In genomic region chr17:72121164-72122001, GRCh38 we compare ENCODE assay signal across 8 cellular contexts. TPM values are rescaled to one million over a fixed set of nuclear protein-coding genes. Genes with fewer than 3 reads are reported as not detected.
A peak's percentile ranks its signal among the peaks of the same experiment; 100 is the strongest.
DNase-seq lines count a peak whose midpoint lies in the region; ATAC-seq and TF ChIP-seq lines count a peak whose summit lies in the region.

No MANE protein-coding gene starts in this region.

- WGBS in body of pancreas, 2 donors = 0 to 1% methylated on average over 19 to 86 of the region's 88 CpGs

- H3K27ac ChIP-seq in HUES48 (ENCODE audit: low read depth, low read length) (no peak overlapping the region), body of pancreas (peak overlapping the region; percentile 35 to 96 (median 94))

- H3K27me3 ChIP-seq in HUES48 (ENCODE audit: control insufficient read depth, insufficient read depth, low read length) = peaks cover 79% of the 10 kb centered on the region
- no peaks in the 10 kb centered on the region for H3K27me3 ChIP-seq in body of pancreas
- no peaks in the 10 kb centered on the region for H3K27me3 ChIP-seq in HAP-1 (ENCODE audit: low read depth)

- TF ChIP-seq CTCF in AG09309 (IDR thresholded peaks at IDR 0.05; ENCODE audit: control insufficient read depth, insufficient read depth, low read depth, low read length, missing control alignments) (no peak), body of pancreas (IDR thresholded peaks at IDR 0.05) (peak in 1 of 7 experiments; percentile 2)

- H3K4me3 ChIP-seq in AG09309 (ENCODE audit: control insufficient read depth, low read depth, low read length) (peak overlapping the region; percentile 79), HUES48 (ENCODE audit: low read depth, low read length) (peak overlapping the region; percentile 75), body of pancreas (peak overlapping the region; percentile 70 to 79), HAP-1 (no peak overlapping the region)

- H3K4me1 ChIP-seq in HUES48 (ENCODE audit: control insufficient read depth, insufficient read depth, low read length) = peaks cover 62% of the 10 kb centered on the region
- H3K4me1 ChIP-seq in body of pancreas = peaks cover 43% of the 10 kb centered on the region
- no peaks in the 10 kb centered on the region for H3K4me1 ChIP-seq in HAP-1

- intact Hi-C loops in body of pancreas (cut with DNase I) = loop anchor here (10.0 kb wide), 1 partner anchor 413 kb away; no protein-coding TSS in a partner anchor

- H3K9me3 ChIP-seq in HUES48 (ENCODE audit: control insufficient read depth, insufficient read depth, low read length) = no peaks in the 10 kb centered on the region
- no peaks in the 10 kb centered on the region for H3K9me3 ChIP-seq in body of pancreas
- no peaks in the 10 kb centered on the region for H3K9me3 ChIP-seq in HAP-1

- ATAC-seq in body of pancreas = peak; percentile 22

- H3K36me3 ChIP-seq in HUES48 (ENCODE audit: control insufficient read depth, insufficient read depth, low read length) = peaks cover 3% of the 10 kb centered on the region; the same call in 1 of the 2 replicates
- H3K36me3 ChIP-seq in body of pancreas (replicated peaks in 1 of 2; ENCODE audit: insufficient read depth in 1 of 2, low read depth in 2 of 2) = no peaks in the 10 kb centered on the region
- H3K36me3 ChIP-seq in HAP-1 (replicated peaks) = no peaks in the 10 kb centered on the region

- H3K9ac ChIP-seq in HUES48 (ENCODE audit: low read depth, low read length) = no peak overlapping the region

- TF ChIP-seq POLR2A in GM19099 (IDR thresholded peaks at IDR 0.05; ENCODE audit: extremely low read depth, insufficient read length, low read depth) (peak; percentile 36), body of pancreas (IDR thresholded peaks at IDR 0.05) (no peak)

- DNase-seq in AG09309 (ENCODE audit: low read depth) = no peak
- peak; percentile 53 to 65 (median 60) for DNase-seq in body of pancreas
- peak; percentile 74 for DNase-seq in kidney glomerular epithelial cell (lab: John Stamatoyannopoulos, UW)
- DNase-seq in superior temporal gyrus (ENCODE audit: extremely low spot score) = peak; percentile 40
- DNase-seq in HAP-1 (ENCODE audit: low spot score in 2 of 2) = no peak
- no peak for DNase-seq in effector CD8-positive, alpha-beta T cell (lab: John Stamatoyannopoulos, UW)

- in situ Hi-C loops in HAP-1 (cut with MboI; ENCODE audit: low sequenced_read_pairs) = no loop called here

RNA-seq across cellular contexts. Expression of gene SOX9, which starts 0.6 kb away (rescaled TPM):
- total RNA-seq in body of pancreas = 10 to 100 TPM; 35.8 to 47.5 TPM

Comparison
In these comparisons a context has a peak if more than half of its experiments do, and no peak if none do; other contexts are left out.
1. DNase-seq: peak in body of pancreas (4 of 4), kidney glomerular epithelial cell (single experiment) and superior temporal gyrus (single experiment); none in AG09309 (single experiment), HAP-1 (0 of 2) and effector CD8-positive, alpha-beta T cell (single experiment).